In genomic region chr17:80142929-80143328, GRCh38 we compare ENCODE assay signal across 17 cellular contexts. TPM values are rescaled to one million over a fixed set of nuclear protein-coding genes. Genes with fewer than 3 reads are reported as not detected.
DNase-seq lines count a peak whose midpoint lies in the region; ATAC-seq, FAIRE-seq and TF ChIP-seq lines count a peak whose summit lies in the region.
"Had no signal": no experiment of that assay in that cellular context is flagged by ENCODE, and none has a peak within 500 bp of the region (broad histone marks: within the 10 kb centered on the region; RNA-seq: fewer than 3 reads in every experiment).

No MANE protein-coding gene starts in this region.

- ATAC-seq in A549 (no peak), DND-41 (ENCODE audit: insufficient read depth, low read depth) (no peak), HG03135 (IDR thresholded peaks at IDR 0.05; ENCODE audit: unreplicated experiment) (no peak)
- ATAC-seq: CD8-positive, alpha-beta T cell; HCT116 had no signal

- H3K9ac ChIP-seq in DND-41 (ENCODE audit: low read depth, low read length) (no peak overlapping the region), neural progenitor cell (peak overlapping the region; percentile 17)
- H3K9ac ChIP-seq: GM23248 had no signal

- H2AFZ ChIP-seq in DND-41 (ENCODE audit: low read depth, low read length) (no peak overlapping the region), neural progenitor cell (replicated peaks) (no peak overlapping the region)
- H2AFZ ChIP-seq: GM23248 had no signal

- intact Hi-C loops in head of caudate nucleus (cut with DNase I) = loop anchor here (10.0 kb wide), 1 partner anchor 122 kb away; the partner anchor contains the start of gene RNF213

- H3F3A ChIP-seq in neural progenitor cell (ENCODE audit: low read depth) = peaks cover 19% of the 10 kb centered on the region

- no peak for TF ChIP-seq EP300 in A549 (IDR thresholded peaks at IDR 0.05)

- H3K9me3 ChIP-seq in A549 (no peaks in the 10 kb centered on the region), DND-41 (ENCODE audit: insufficient read depth, low read length, severe bottlenecking) (no peaks in the 10 kb centered on the region), neural progenitor cell (ENCODE audit: low read depth) (no peaks in the 10 kb centered on the region)
- H3K9me3 ChIP-seq: Caco-2 had no signal

- no peaks in the 10 kb centered on the region for H3K27me3 ChIP-seq in DND-41 (ENCODE audit: insufficient read depth, low read length, poor library complexity)
- H3K27me3 ChIP-seq in neural progenitor cell = no peaks in the 10 kb centered on the region

- no peaks in the 10 kb centered on the region for H3K9me3 Mint-ChIP-seq in neural progenitor cell
- H3K9me3 Mint-ChIP-seq: CD14-positive monocyte; CD8-positive, alpha-beta T cell had no signal

- no peak overlapping the region for H3K4me3 Mint-ChIP-seq in neural progenitor cell
- H3K4me3 Mint-ChIP-seq: CD14-positive monocyte; CD8-positive, alpha-beta T cell had no signal

- TF ChIP-seq CTCF in A549 (IDR thresholded peaks at IDR 0.05) = no peak
- no peak for TF ChIP-seq CTCF in DND-41 (IDR thresholded peaks at IDR 0.05; ENCODE audit: borderline replicate concordance, extremely low read depth, low read length, poor library complexity, severe bottlenecking)
- no peak for TF ChIP-seq CTCF in VCaP (conservative IDR thresholded peaks at IDR 0.05)
- TF ChIP-seq CTCF in neural progenitor cell (IDR thresholded peaks at IDR 0.05) = no peak

- H3K36me3 ChIP-seq in DND-41 (ENCODE audit: insufficient read depth, low read length) (peaks cover 78% of the 10 kb centered on the region), neural progenitor cell (peaks cover 27% of the 10 kb centered on the region)

- DNase-seq in A549 (ENCODE audit: low read depth in 1 of 2, low spot score in 1 of 2) (no peak), DND-41 (no peak), neural progenitor cell (ENCODE audit: low spot score) (no peak), head of caudate nucleus (no peak), NCI-H748 treated with DMSO at 0.1 percent for 48 hours (lab: John Stamatoyannopoulos, UW) (no peak)
- DNase-seq: Caco-2; CD8-positive, alpha-beta T cell; DMS53; GM23248 had no signal

- H3K36me3 Mint-ChIP-seq in neural progenitor cell = peaks cover 33% of the 10 kb centered on the region

- H3K27me3 Mint-ChIP-seq in neural progenitor cell (ENCODE audit: insufficient read depth, low read depth) = peaks cover 4% of the 10 kb centered on the region

- no peak overlapping the region for H3K4me2 ChIP-seq in A549
- H3K4me2 ChIP-seq in DND-41 (ENCODE audit: insufficient read depth, low read length) = peak overlapping the region; percentile 37; the same call in 1 of the 2 replicates
- H3K4me2 ChIP-seq in neural progenitor cell = no peak overlapping the region

- no peak overlapping the region for H3K27ac ChIP-seq in A549
- no peak overlapping the region for H3K27ac ChIP-seq in DND-41 (ENCODE audit: low read length)
- peak overlapping the region; percentile 25; the same call in 1 of the 2 replicates for H3K27ac ChIP-seq in VCaP
- peak overlapping the region; percentile 30 for H3K27ac ChIP-seq in neural progenitor cell
- H3K27ac ChIP-seq: GM23248 had no signal

- POLR2A ChIA-PET in A549 (lab: Yijun Ruan, JAX) = interaction anchor here (0.9 kb wide), 1 partner anchor 11 kb away, joined by 5 read pairs; no protein-coding TSS in a partner anchor

- H3K4me1 ChIP-seq in A549 (peaks cover 19% of the 10 kb centered on the region), DND-41 (ENCODE audit: insufficient read depth, low read length) (peaks cover 37% of the 10 kb centered on the region), neural progenitor cell (peaks cover 29% of the 10 kb centered on the region)

- 91% methylated on average over 6 of the region's 6 CpGs for WGBS in A549 (ENCODE audit: missing lambda C conversion rate)

- H3K4me3 ChIP-seq in A549 (no peak overlapping the region), DND-41 (ENCODE audit: low read depth in 1 of 2, low read length in 2 of 2) (no peak overlapping the region), neural progenitor cell (no peak overlapping the region)
- H3K4me3 ChIP-seq: GM23248 had no signal

- H3K27ac Mint-ChIP-seq in neural progenitor cell = no peak overlapping the region
- H3K27ac Mint-ChIP-seq: CD8-positive, alpha-beta T cell had no signal

- peaks cover 62% of the 10 kb centered on the region for H3K79me2 ChIP-seq in DND-41 (ENCODE audit: insufficient read depth, low read length)
- peaks cover 57% of the 10 kb centered on the region for H3K79me2 ChIP-seq in neural progenitor cell (ENCODE audit: low read depth)

- CTCF ChIA-PET in A549 (lab: Yijun Ruan, JAX) = interaction anchor here (0.6 to 3.4 kb wide), 15 partner anchors 9 to 354 kb away, joined by 3 to 21 read pairs (median 4); partner anchors contain the start of gene GAA

- TF ChIP-seq POLR2A in A549 (IDR thresholded peaks at IDR 0.05; ENCODE audit: low read length) = no peak

- TF ChIP-seq RAD21 in A549 (conservative IDR thresholded peaks at IDR 0.05 in 1 of 2, IDR thresholded peaks at IDR 0.05 in 1 of 2) = no peak

- H4K20me1 ChIP-seq in DND-41 (ENCODE audit: insufficient read depth, low read length) (peaks cover 55% of the 10 kb centered on the region), neural progenitor cell (ENCODE audit: low read depth) (peaks cover 50% of the 10 kb centered on the region)

- FAIRE-seq in A549 (lab: Jason Lieb, UNC) = no peak
- FAIRE-seq: GM18507, H54 had no signal

- H3K4me1 Mint-ChIP-seq in neural progenitor cell = peaks cover 39% of the 10 kb centered on the region

TF ChIP-seq in A549, 52 proteins besides CTCF, POLR2A, EP300 and RAD21:
- TF ChIP-seq MYC (IDR thresholded peaks at IDR 0.05; ENCODE audit: borderline replicate concordance, low read length) (no peak), MAFK (IDR thresholded peaks at IDR 0.05; ENCODE audit: partially characterized antibody) (peak; percentile 61)
TF ChIP-seq in A549: peak in this region for 1.

RNA-seq across cellular contexts. Expression of gene EIF4A3, which starts 4.0 kb away (rescaled TPM):
- 181 and 201 TPM in 2 replicates for polyA plus RNA-seq in A549 (2011; rRNA removed)
- polyA plus RNA-seq in A549 (2012; cell fraction: cytosol; rRNA removed) = 517 and 750 TPM in 2 replicates
- 1,131 and 1,135 TPM in 2 replicates for polyA plus RNA-seq in A549 (2012; cell fraction: nucleus; rRNA removed)
- 180 to 196 TPM (median 189 TPM) in 3 replicates for polyA plus RNA-seq in A549 (2017; fragmentation: RNase III; extraction: RNeasy Plus Mini Kit Qiagen cat#74134 plus additional on column Dnase treatment)
- 107 and 110 TPM in 2 replicates for polyA minus RNA-seq in A549 (2011; rRNA and poly(A)+ RNA removed)
- 89.3 and 102 TPM in 2 replicates for total RNA-seq in neural progenitor cell (ENCODE audit: low replicate concordance)

RNA-seq across cellular contexts. Expression of gene CARD14, which starts 26.9 kb away (rescaled TPM):
- 0.11 and 0.18 TPM in 2 replicates for polyA plus RNA-seq in A549 (2011; rRNA removed)
- 0.12 and 0.18 TPM in 2 replicates for polyA plus RNA-seq in A549 (2012; cell fraction: cytosol; rRNA removed)
- polyA plus RNA-seq in A549 (2012; cell fraction: nucleus; rRNA removed) = 0.66 and 0.71 TPM in 2 replicates
- polyA plus RNA-seq in A549 (2017; fragmentation: RNase III; extraction: RNeasy Plus Mini Kit Qiagen cat#74134 plus additional on column Dnase treatment) = 0.08 to 0.26 TPM (median 0.17 TPM) in 3 replicates
- polyA minus RNA-seq in A549 (2011; rRNA and poly(A)+ RNA removed) = 0.15 and 0.17 TPM in 2 replicates
- 0.56 and 0.60 TPM in 2 replicates for total RNA-seq in neural progenitor cell (ENCODE audit: low replicate concordance)
- total RNA-seq: CD8-positive, alpha-beta T cell; Daoy; GM23248 had no signal
- polyA plus RNA-seq: BJ had no signal

RNA-seq across cellular contexts. Expression of gene GAA, which starts 41.5 kb away (rescaled TPM):
- polyA plus RNA-seq in A549 (2011; rRNA removed) (5.7 and 9.5 TPM in 2 replicates), A549 (2017; fragmentation: RNase III; extraction: RNeasy Plus Mini Kit Qiagen cat#74134 plus additional on column Dnase treatment) (36.5 to 48.2 TPM (median 47.4 TPM) in 3 replicates)
- 15.9 and 22.2 TPM in 2 replicates for polyA plus RNA-seq in A549 (2012; cell fraction: cytosol; rRNA removed)
- polyA plus RNA-seq in A549 (2012; cell fraction: nucleus; rRNA removed) = 141 and 171 TPM in 2 replicates
- 6.0 and 9.8 TPM in 2 replicates for polyA minus RNA-seq in A549 (2011; rRNA and poly(A)+ RNA removed)
- 15.2 and 78.3 TPM in 2 replicates for total RNA-seq in neural progenitor cell (ENCODE audit: low replicate concordance)

Comparison
In these comparisons a context has a peak if more than half of its experiments do, and no peak if none do; other contexts are left out.
1. H3K27ac ChIP-seq: peak in VCaP (single experiment) and neural progenitor cell (single experiment); none in A549 (0 of 2) and DND-41 (single experiment).